In genomic region chr14:74582910-74583581, GRCh38 we compare ENCODE assay signal across 11 cellular contexts. TPM values are rescaled to one million over a fixed set of nuclear protein-coding genes. Genes with fewer than 3 reads are reported as not detected.
DNase-seq lines count a peak whose midpoint lies in the region; ATAC-seq and TF ChIP-seq lines count a peak whose summit lies in the region.
"Had no signal": no experiment of that assay in that cellular context is flagged by ENCODE, and none has a peak within 500 bp of the region (broad histone marks: within the 10 kb centered on the region; RNA-seq: fewer than 3 reads in every experiment).

No MANE protein-coding gene starts in this region.

- peak; percentile 17 for DNase-seq in ELR (ENCODE audit: low read depth)
- peak; percentile 65 to 88 (median 84) for DNase-seq in body of pancreas
- peak; percentile 75 for DNase-seq in Right ventricle myocardium inferior (ENCODE audit: missing footprints)
- peak; percentile 57 for DNase-seq in sigmoid colon
- no peak for DNase-seq in NCI-H2029 (lab: John Stamatoyannopoulos, UW)
- DNase-seq in HuH-7.5 (ENCODE audit: low spot score), result no peak
- no peak for DNase-seq in NCI-H82 treated with DMSO at 0.1 percent for 48 hours (lab: John Stamatoyannopoulos, UW; ENCODE audit: unreplicated experiment)
- DNase-seq: activated naive CD8-positive, alpha-beta T cell treated with anti-CD3 and anti-CD28 coated beads, Interleukin-2, amount 50 U/mL, for 24 hours; CD4-positive, alpha-beta memory T cell had no signal

- TF ChIP-seq CTCF in body of pancreas (IDR thresholded peaks at IDR 0.05) (no peak), sigmoid colon (IDR thresholded peaks at IDR 0.05) (no peak)

- H3K9me3 ChIP-seq in body of pancreas (no peaks in the 10 kb centered on the region), sigmoid colon (no peaks in the 10 kb centered on the region)

- ATAC-seq in body of pancreas (peak; percentile 81), Right ventricle myocardium inferior (peak; percentile 90), HG02678 (IDR thresholded peaks at IDR 0.05; ENCODE audit: unreplicated experiment) (no peak)
- ATAC-seq: activated naive CD8-positive, alpha-beta T cell treated with anti-CD3 and anti-CD28 coated beads, Interleukin-2, amount 50 U/mL, for 24 hours; GM12878 had no signal

- intact Hi-C loops in body of pancreas (cut with DNase I), result no loop called here
- intact Hi-C loops in Right ventricle myocardium inferior (cut with DNase I), result no loop called here
- intact Hi-C loops in sigmoid colon (cut with DNase I), result no loop called here

- no peak for TF ChIP-seq EP300 in sigmoid colon (IDR thresholded peaks at IDR 0.05)

- H3K4me1 ChIP-seq in body of pancreas (peaks cover 21% of the 10 kb centered on the region), sigmoid colon (peaks cover 0 to 10% (median 0%) of the 10 kb centered on the region in 4 donors)

- 63 to 86% methylated on average over 1 of the region's 1 CpG for WGBS in body of pancreas, 2 donors
- 74 to 76% methylated on average over 1 of the region's 1 CpG for WGBS in sigmoid colon, 2 donors

- no peak overlapping the region for H3K4me3 ChIP-seq in body of pancreas
- H3K4me3 ChIP-seq in sigmoid colon, result no peak overlapping the region
- H3K4me3 ChIP-seq: GM12878 had no signal

- TF ChIP-seq POLR2A in body of pancreas (IDR thresholded peaks at IDR 0.05) (no peak), sigmoid colon (IDR thresholded peaks at IDR 0.05) (no peak)

- H3K36me3 ChIP-seq in body of pancreas (replicated peaks in 1 of 2; ENCODE audit: insufficient read depth in 1 of 2, low read depth in 2 of 2) (no peaks in the 10 kb centered on the region), sigmoid colon (no peaks in the 10 kb centered on the region)

- H3K27ac ChIP-seq in body of pancreas, result peak overlapping the region in 1 of 4 donors; percentile 6
- H3K27ac ChIP-seq in sigmoid colon, result peak overlapping the region in 1 of 4 donors; percentile 50

- H3K27me3 ChIP-seq in body of pancreas, result no peaks in the 10 kb centered on the region
- no peaks in the 10 kb centered on the region for H3K27me3 ChIP-seq in sigmoid colon

RNA-seq across cellular contexts. Expression of gene LTBP2, which starts 29.0 kb away (rescaled TPM):
- 10 to 100 TPM; 15.8 to 20.4 TPM for total RNA-seq in body of pancreas
- 7.6 TPM for total RNA-seq in Right ventricle myocardium inferior
- total RNA-seq in sigmoid colon, result 10 to 100 TPM; 12.1 to 71.2 (median 15.3) TPM
- polyA plus RNA-seq in sigmoid colon, result 1 to 10 TPM in 2 of 3 donors, under 1 TPM in 1; 0.46 to 7.1 (median 1.2) TPM

Comparison
In these comparisons a context has a peak if more than half of its experiments do, and no peak if none do; other contexts are left out.
1. DNase-seq: peak in ELR (single experiment), body of pancreas (4 of 4), Right ventricle myocardium inferior (single experiment) and sigmoid colon (single experiment); none in NCI-H2029 (single experiment), HuH-7.5 (single experiment) and NCI-H82 treated with DMSO at 0.1 percent for 48 hours (single experiment).